ENCODE assay signal across 2 cellular contexts in genomic region chr6:127097442-127097841, GRCh38. TPM values are rescaled to one million over a fixed set of nuclear protein-coding genes. Genes with fewer than 3 reads are reported as not detected.
"Had no signal": no experiment of that assay in that cellular context is flagged by ENCODE, and none has a peak within 500 bp of the region (broad histone marks: within the 10 kb centered on the region; RNA-seq: fewer than 3 reads in every experiment).

No MANE protein-coding gene starts in this region.

RNA-seq across cellular contexts. Expression of gene RSPO3, which starts 21.0 kb away (rescaled TPM):
- polyA plus RNA-seq: GM23338, H1 had no signal
